21 cellular contexts compared by ENCODE assay signal in the genomic region with DNA sequence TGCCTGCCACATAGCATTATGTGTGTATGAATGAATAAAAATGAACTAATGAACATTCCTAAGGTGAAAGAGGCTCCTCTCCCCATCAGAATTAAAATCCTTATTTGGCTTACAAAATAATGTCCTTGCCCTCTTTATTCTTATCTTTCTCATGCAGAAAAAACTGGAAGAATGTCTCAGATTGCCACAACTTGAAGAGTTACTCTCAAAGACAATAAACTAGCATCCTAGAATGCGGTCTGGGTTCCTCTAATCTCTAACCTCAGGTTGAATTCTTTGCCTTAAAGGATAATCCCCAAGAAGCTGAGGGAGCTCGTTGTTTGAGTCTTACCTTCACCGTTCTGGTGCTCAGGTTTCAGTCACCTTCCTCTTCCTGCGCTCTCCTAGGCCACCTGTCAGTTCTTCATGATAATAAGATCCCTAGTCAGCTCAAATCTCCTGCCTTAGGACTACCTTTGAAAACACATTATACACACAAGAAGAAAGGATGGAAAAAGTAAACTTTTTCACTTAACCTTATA.
DNase-seq lines count a peak whose midpoint lies in the region; ATAC-seq, FAIRE-seq and TF ChIP-seq lines count a peak whose summit lies in the region.
"Had no signal": no experiment of that assay in that cellular context is flagged by ENCODE, and none has a peak within 500 bp of the region (broad histone marks: within the 10 kb centered on the region; RNA-seq: fewer than 3 reads in every experiment).

No MANE protein-coding gene starts in this region.

- CTCF ChIA-PET in K562 (lab: Yijun Ruan, JAX; ENCODE audit: low intra/inter-chr PET ratio), result no interaction called here

- WGBS in K562 (ENCODE audit: insufficient coverage, low coverage, missing lambda C conversion rate), result 7% methylated on average over 4 of the region's 4 CpGs
- WGBS in mesendoderm (ENCODE audit: extremely low coverage, insufficient coverage, low lambda C conversion rate), result no CpG with 5 or more reads among the region's 4 CpGs
- WGBS in esophagus squamous epithelium, 2 donors, result 83 to 85% methylated on average over 4 of the region's 4 CpGs

- no peaks in the 10 kb centered on the region for H3K79me1 ChIP-seq in mesendoderm (ENCODE audit: low read length)

- in situ Hi-C loops in HAP-1 (cut with MboI; ENCODE audit: low sequenced_read_pairs) (no loop called here), K562 (cut with MboI) (no loop called here)

- no peak overlapping the region for H3K4me3 ChIP-seq in HAP-1
- H3K4me3 ChIP-seq in K562, result no peak overlapping the region
- H3K4me3 ChIP-seq in mesendoderm (ENCODE audit: low read length), result no peak overlapping the region
- no peak overlapping the region for H3K4me3 ChIP-seq in esophagus squamous epithelium

- H3K23ac ChIP-seq in mesendoderm (ENCODE audit: low read length), result no peak overlapping the region

- intact Hi-C loops in K562 (cut with micrococcal nuclease), result no loop called here
- intact Hi-C loops in esophagus squamous epithelium (cut with DNase I), result no loop called here

- H3K18ac ChIP-seq in mesendoderm (ENCODE audit: low read length), result no peak overlapping the region

- no peak overlapping the region for H4K8ac ChIP-seq in mesendoderm (ENCODE audit: low read depth, low read length)

- POLR2A ChIA-PET in K562 (lab: Yijun Ruan, JAX), result no interaction called here

- TF ChIP-seq CTCF in K562 (IDR thresholded peaks at IDR 0.05 in 2 of 3, conservative IDR thresholded peaks at IDR 0.05 in 1 of 3; ENCODE audit: insufficient read depth in 2 of 3, low read depth in 1 of 3, low read length in 3 of 3) (no peak), esophagus squamous epithelium (IDR thresholded peaks at IDR 0.05) (no peak)

- no peak overlapping the region for H2BK5ac ChIP-seq in mesendoderm (ENCODE audit: low read length)

- H3K27ac ChIP-seq in K562 (ENCODE audit: extremely low read depth, low read depth, low read length) (no peak overlapping the region), mesendoderm (ENCODE audit: low read depth, low read length) (no peak overlapping the region), esophagus squamous epithelium (no peak overlapping the region)
- H3K27ac ChIP-seq: RWPE1 had no signal

- H3K4me2 ChIP-seq in K562 (ENCODE audit: insufficient read depth, low read length) (no peak overlapping the region), mesendoderm (ENCODE audit: low read length) (no peak overlapping the region)

- H3K9me3 ChIP-seq in HAP-1, result no peaks in the 10 kb centered on the region
- H3K9me3 ChIP-seq in K562 (replicated peaks; ENCODE audit: control insufficient read depth, insufficient read depth, low read depth, low read length), result no peaks in the 10 kb centered on the region
- no peaks in the 10 kb centered on the region for H3K9me3 ChIP-seq in esophagus squamous epithelium
- H3K9me3 ChIP-seq: Caco-2 had no signal

- H3K4ac ChIP-seq in mesendoderm (ENCODE audit: low read depth, low read length), result no peak overlapping the region

- peak; percentile 16 to 60 for DNase-seq in HAP-1 (ENCODE audit: low spot score in 2 of 2)
- DNase-seq in LoVo (ENCODE audit: low spot score), result peak; percentile 43
- no peak for DNase-seq in K562 (ENCODE audit: extremely low read depth in 1 of 4, low spot score in 3 of 4)
- peak; percentile 74 for DNase-seq in mesendoderm
- no peak for DNase-seq in NCI-H146 (lab: John Stamatoyannopoulos, UW)
- no peak for DNase-seq in esophagus squamous epithelium (lab: John Stamatoyannopoulos, UW)
- DNase-seq in germinal center (ENCODE audit: low spot score), result no peak
- DNase-seq: C1 segment of cervical spinal cord; Caco-2; CD8-positive, alpha-beta T cell; GOT3; Kasumi-1; MV-4-11; NCI-H1105; NCI-H1436 treated with DMSO at 0.1 percent for 48 hours; NCI-H2029; NCI-H748 treated with DMSO at 0.1 percent for 48 hours; NK-92 treated with Interleukin-12 subunit alpha and Interleukin-12 subunit beta, amount 100 ng/mL, for 24 hours; SHP77; T-helper 1 cell had no signal

- TF ChIP-seq RAD21 in K562 (CRISPR knock-in tag; conservative IDR thresholded peaks at IDR 0.05 in 1 of 2, IDR thresholded peaks at IDR 0.05 in 1 of 2), result no peak

- TF ChIP-seq EP300 in K562 (IDR thresholded peaks at IDR 0.05; ENCODE audit: low read length), result no peak

- TF ChIP-seq POLR2A in K562 (conservative IDR thresholded peaks at IDR 0.05) (no peak), esophagus squamous epithelium (IDR thresholded peaks at IDR 0.05) (no peak)

- no peak overlapping the region for H2AFZ ChIP-seq in K562 (ENCODE audit: low read depth, low read length)

- no peaks in the 10 kb centered on the region; the same call in 1 of the 2 replicates for H4K20me1 ChIP-seq in K562 (replicated peaks; ENCODE audit: control insufficient read depth, insufficient read depth, low read length)

- FAIRE-seq in K562 (lab: Jason Lieb, UNC), result no peak

- peaks cover 40% of the 10 kb centered on the region for H3K4me1 ChIP-seq in HAP-1
- H3K4me1 ChIP-seq in K562 (replicated peaks in 1 of 2; ENCODE audit: control insufficient read depth in 2 of 2, insufficient read depth in 2 of 2, low read length in 2 of 2), result peaks cover 4 to 8% of the 10 kb centered on the region in 2 experiments; a peak in 2 of 5 replicates
- peaks cover 2% of the 10 kb centered on the region for H3K4me1 ChIP-seq in mesendoderm (ENCODE audit: control insufficient read depth, low read depth, low read length)
- peaks cover 0 to 6% (median 5%) of the 10 kb centered on the region in 3 donors for H3K4me1 ChIP-seq in esophagus squamous epithelium

- no peak overlapping the region for H2BK15ac ChIP-seq in mesendoderm (replicated peaks; ENCODE audit: low read depth)

- H2AK5ac ChIP-seq in mesendoderm (ENCODE audit: low read length), result no peak overlapping the region

- no peak overlapping the region for H2BK120ac ChIP-seq in mesendoderm (ENCODE audit: low read depth, low read length)

- H3K56ac ChIP-seq in mesendoderm (ENCODE audit: low read length), result no peak overlapping the region

- H3K9ac ChIP-seq in K562 (ENCODE audit: insufficient read depth in 1 of 2, low read depth in 2 of 2, low read length in 2 of 2) (no peak overlapping the region), mesendoderm (ENCODE audit: low read length) (no peak overlapping the region)

- no peaks in the 10 kb centered on the region for H3K9me1 ChIP-seq in K562 (ENCODE audit: control insufficient read depth, insufficient read depth, low read length)

- no peaks in the 10 kb centered on the region for H3K36me3 ChIP-seq in HAP-1 (replicated peaks)
- H3K36me3 ChIP-seq in K562 (ENCODE audit: control insufficient read depth, insufficient read depth, low read length), result no peaks in the 10 kb centered on the region
- H3K36me3 ChIP-seq in mesendoderm (ENCODE audit: control insufficient read depth, insufficient read depth, low read length), result no peaks in the 10 kb centered on the region
- H3K36me3 ChIP-seq in esophagus squamous epithelium, result no peaks in the 10 kb centered on the region

- H3K27me3 ChIP-seq in HAP-1 (ENCODE audit: low read depth), result no peaks in the 10 kb centered on the region
- no peaks in the 10 kb centered on the region; a peak in 1 of 5 replicates for H3K27me3 ChIP-seq in K562 (ENCODE audit: control insufficient read depth in 2 of 2, insufficient read depth in 2 of 2, low read length in 2 of 2)
- H3K27me3 ChIP-seq in mesendoderm (ENCODE audit: insufficient read depth, low read length, poor library complexity), result no peaks in the 10 kb centered on the region
- H3K27me3 ChIP-seq in esophagus squamous epithelium, result no peaks in the 10 kb centered on the region

- H3K79me2 ChIP-seq in K562 (ENCODE audit: control insufficient read depth, insufficient read depth, low read length), result no peaks in the 10 kb centered on the region
- no peaks in the 10 kb centered on the region for H3K79me2 ChIP-seq in mesendoderm (ENCODE audit: control insufficient read depth, insufficient read depth, low read length)

- BruUV-seq in K562 (replicated peaks; lab: Mats Ljungman, UMichigan), result no TSS peak

- H4K5ac ChIP-seq in mesendoderm (ENCODE audit: low read length), result no peak overlapping the region

- no peak for ATAC-seq in K562
- ATAC-seq: CD8-positive, alpha-beta T cell had no signal

TF ChIP-seq in K562, 482 proteins besides CTCF, POLR2A, EP300 and RAD21:
- 0 out of 2 replicates have a peak, but pooled peaks have one; percentile 15 for TF ChIP-seq SOX6 (IDR thresholded peaks at IDR 0.05)
- TF ChIP-seq ATF4 (CRISPR knock-in tag; IDR thresholded peaks at IDR 0.05), result no peak
- 0 out of 2 replicates have a peak, but pooled peaks have one; percentile 9 for TF ChIP-seq CBFA2T3 (IDR thresholded peaks at IDR 0.05)
- no peak for TF ChIP-seq ZNF75A (CRISPR knock-in tag; IDR thresholded peaks at IDR 0.05)
- TF ChIP-seq SRSF3 (IDR thresholded peaks at IDR 0.05; ENCODE audit: insufficient read depth, low read length), result no peak
- 0 out of 2 replicates have a peak, but pooled peaks have one; percentile 19 for TF ChIP-seq FOSL1 (tag; conservative IDR thresholded peaks at IDR 0.05)
- TF ChIP-seq TCF3 (CRISPR knock-in tag; IDR thresholded peaks at IDR 0.05), result peak; percentile 51; the same call in 1 of the 2 replicates
- TF ChIP-seq SUPT5H (IDR thresholded peaks at IDR 0.05), result no peak

Comparison
In these comparisons a context has a peak if more than half of its experiments do, and no peak if none do; other contexts are left out.
1. DNase-seq: peak in HAP-1 (2 of 2), LoVo (single experiment) and mesendoderm (single experiment); none in K562 (0 of 4), NCI-H146 (single experiment), esophagus squamous epithelium (single experiment) and germinal center (single experiment).